In the genomic region with DNA sequence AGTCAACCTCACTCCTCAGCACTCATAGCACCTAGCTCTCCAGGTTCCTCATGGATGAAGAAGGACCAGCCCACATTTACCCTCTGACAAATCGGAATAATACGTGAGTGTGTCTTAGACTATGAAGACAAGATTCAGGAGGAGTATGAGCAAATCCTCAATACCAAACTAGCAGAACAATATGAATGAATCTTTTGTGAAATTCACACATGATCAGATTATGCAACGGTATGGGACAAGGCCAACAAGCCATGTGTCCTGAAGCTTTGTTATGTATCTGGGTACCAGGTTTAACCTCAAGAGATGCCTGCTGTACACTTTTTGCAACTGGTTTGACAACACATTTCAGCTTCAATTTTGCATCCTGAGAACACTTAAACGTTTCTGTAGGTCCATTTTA, we compare ENCODE assay signal across 36 cellular contexts.
"Had no signal": no experiment of that assay in that cellular context is flagged by ENCODE, and none has a peak within 500 bp of the region (broad histone marks: within the 10 kb centered on the region; RNA-seq: fewer than 3 reads in every experiment).

No MANE protein-coding gene starts in this region.

- H3K36me3 ChIP-seq: ascending aorta, brain microvascular endothelial cell, breast epithelium had no signal

- H3K27me3 Mint-ChIP-seq: activated B cell treated with CpG ODN at 0.5 μM for 24 hours; activated CD4-positive, alpha-beta memory T cell treated with anti-CD3 and anti-CD28 coated beads for 36 hours; activated CD4-positive, alpha-beta T cell treated with anti-CD3 and anti-CD28 coated beads, Interleukin-2, amount 10 ng/mL, durations not matched to agents 24 days and 14 days; activated CD8-positive, alpha-beta T cell treated with anti-CD3 and anti-CD28 coated beads for 36 hours; activated naive CD4-positive, alpha-beta T cell treated with anti-CD3 and anti-CD28 coated beads, Interleukin-2, amount 10 ng/mL, durations not matched to agents 7 days and 5 days; activated naive CD4-positive, alpha-beta T cell treated with anti-CD3 and anti-CD28 coated beads, Interleukin-2, amount 50 U/mL, for 24 hours; activated naive CD8-positive, alpha-beta T cell; activated naive CD8-positive, alpha-beta T cell treated with anti-CD3 and anti-CD28 coated beads, Interleukin-2, amount 10 ng/mL, durations not matched to agents 7 days and 5 days; activated naive CD8-positive, alpha-beta T cell treated with anti-CD3 and anti-CD28 coated beads, Interleukin-2, amount 50 U/mL, for 24 hours; activated T-helper 17 cell treated with anti-CD3 and anti-CD28 coated beads, Interleukin-2, amount 50 U/mL, for 72 hours; central memory CD8-positive, alpha-beta T cell had no signal

- H3K36me3 Mint-ChIP-seq: activated CD4-positive, alpha-beta memory T cell treated with anti-CD3 and anti-CD28 coated beads for 36 hours; activated naive CD4-positive, alpha-beta T cell treated with anti-CD3 and anti-CD28 coated beads, Interleukin-2, amount 10 ng/mL, durations not matched to agents 7 days and 5 days; activated naive CD4-positive, alpha-beta T cell treated with anti-CD3 and anti-CD28 coated beads, Interleukin-2, amount 50 U/mL, for 24 hours; activated naive CD8-positive, alpha-beta T cell; activated naive CD8-positive, alpha-beta T cell treated with anti-CD3 and anti-CD28 coated beads, Interleukin-2, amount 10 ng/mL, durations not matched to agents 7 days and 5 days had no signal

- H3K9me3 Mint-ChIP-seq: activated B cell treated with CpG ODN at 0.5 μM for 24 hours; activated CD4-positive, alpha-beta memory T cell treated with anti-CD3 and anti-CD28 coated beads for 36 hours; activated CD4-positive, alpha-beta T cell treated with anti-CD3 and anti-CD28 coated beads, Interleukin-2, amount 10 ng/mL, durations not matched to agents 24 days and 14 days; activated CD8-positive, alpha-beta T cell treated with anti-CD3 and anti-CD28 coated beads for 36 hours; activated naive CD4-positive, alpha-beta T cell treated with anti-CD3 and anti-CD28 coated beads, Interleukin-2, amount 50 U/mL, for 24 hours; activated naive CD8-positive, alpha-beta T cell treated with anti-CD3 and anti-CD28 coated beads, Interleukin-2, amount 50 U/mL, for 24 hours; activated T-cell treated with anti-CD3 and anti-CD28 coated beads, Interleukin-2, amount 50 U/mL, for 4 hours; activated T-helper 1 cell treated with anti-CD3 and anti-CD28 coated beads, Interleukin-12 subunit alpha, Interleukin-12 subunit beta, Interleukin-2, Interleukin-4 antibody, amounts not matched to agents 30 ng/mL and 10 ng/mL and 1 ng/mL, durations not matched to agents 14 hours and 24 hours and 36 hours; activated T-helper 17 cell treated with anti-CD3 and anti-CD28 coated beads, Interleukin-2, amount 50 U/mL, for 72 hours; central memory CD8-positive, alpha-beta T cell; T-helper 1 cell treated with Interleukin-12 subunit alpha and Interleukin-12 subunit beta and Interleukin-4 antibody, amounts not matched to agents 30 μg/mL and 1 μg/mL, for 36 hours; T-helper 2 cell treated with Interferon-gamma antibody and Interleukin-4, amounts not matched to agents 5 μg/mL and 100 μg/mL, for 36 hours had no signal

- H3K4me3 Mint-ChIP-seq: activated B cell treated with CpG ODN at 0.5 μM for 24 hours; activated CD4-positive, alpha-beta memory T cell treated with anti-CD3 and anti-CD28 coated beads for 36 hours; activated CD4-positive, alpha-beta T cell treated with anti-CD3 and anti-CD28 coated beads, Interleukin-2, amount 10 ng/mL, durations not matched to agents 24 days and 14 days; activated CD8-positive, alpha-beta T cell treated with anti-CD3 and anti-CD28 coated beads for 36 hours; activated naive CD4-positive, alpha-beta T cell treated with anti-CD3 and anti-CD28 coated beads, Interleukin-2, amount 10 ng/mL, durations not matched to agents 7 days and 5 days; activated naive CD4-positive, alpha-beta T cell treated with anti-CD3 and anti-CD28 coated beads, Interleukin-2, amount 50 U/mL, for 24 hours; activated naive CD8-positive, alpha-beta T cell; activated naive CD8-positive, alpha-beta T cell treated with anti-CD3 and anti-CD28 coated beads, Interleukin-2, amount 10 ng/mL, durations not matched to agents 7 days and 5 days; activated naive CD8-positive, alpha-beta T cell treated with anti-CD3 and anti-CD28 coated beads, Interleukin-2, amount 50 U/mL, for 24 hours; activated T-cell treated with anti-CD3 and anti-CD28 coated beads, Interleukin-2, amount 50 U/mL, for 4 hours; activated T-cell treated with anti-CD3 and anti-CD28 coated beads, Interleukin-2, amount 50 U/mL, for 72 hours; activated T-helper 1 cell treated with anti-CD3 and anti-CD28 coated beads, Interleukin-12 subunit alpha, Interleukin-12 subunit beta, Interleukin-2, Interleukin-4 antibody, amounts not matched to agents 30 ng/mL and 10 ng/mL and 1 ng/mL, durations not matched to agents 14 hours and 24 hours and 36 hours; activated T-helper 17 cell treated with anti-CD3 and anti-CD28 coated beads, Interleukin-2, amount 50 U/mL, for 72 hours; central memory CD8-positive, alpha-beta T cell; T-helper 1 cell treated with Interleukin-12 subunit alpha and Interleukin-12 subunit beta and Interleukin-4 antibody, amounts not matched to agents 30 μg/mL and 1 μg/mL, for 36 hours; T-helper 2 cell treated with Interferon-gamma antibody and Interleukin-4, amounts not matched to agents 5 μg/mL and 100 μg/mL, for 36 hours had no signal

- H3K27ac Mint-ChIP-seq: activated B cell treated with CpG ODN at 0.5 μM for 24 hours; activated CD4-positive, alpha-beta memory T cell treated with anti-CD3 and anti-CD28 coated beads for 36 hours; activated CD4-positive, alpha-beta T cell treated with anti-CD3 and anti-CD28 coated beads, Interleukin-2, amount 10 ng/mL, durations not matched to agents 24 days and 14 days; activated CD8-positive, alpha-beta T cell treated with anti-CD3 and anti-CD28 coated beads for 36 hours; activated naive CD4-positive, alpha-beta T cell treated with anti-CD3 and anti-CD28 coated beads, Interleukin-2, amount 10 ng/mL, durations not matched to agents 7 days and 5 days; activated naive CD4-positive, alpha-beta T cell treated with anti-CD3 and anti-CD28 coated beads, Interleukin-2, amount 50 U/mL, for 24 hours; activated naive CD8-positive, alpha-beta T cell; activated naive CD8-positive, alpha-beta T cell treated with anti-CD3 and anti-CD28 coated beads, Interleukin-2, amount 10 ng/mL, durations not matched to agents 7 days and 5 days; activated naive CD8-positive, alpha-beta T cell treated with anti-CD3 and anti-CD28 coated beads, Interleukin-2, amount 50 U/mL, for 24 hours; activated T-cell treated with anti-CD3 and anti-CD28 coated beads, Interleukin-2, amount 50 U/mL, for 72 hours; activated T-helper 1 cell treated with anti-CD3 and anti-CD28 coated beads, Interleukin-12 subunit alpha, Interleukin-12 subunit beta, Interleukin-2, Interleukin-4 antibody, amounts not matched to agents 30 ng/mL and 10 ng/mL and 1 ng/mL, durations not matched to agents 14 hours and 24 hours and 36 hours; activated T-helper 17 cell treated with anti-CD3 and anti-CD28 coated beads, Interleukin-2, amount 50 U/mL, for 72 hours; T-helper 1 cell treated with Interleukin-12 subunit alpha and Interleukin-12 subunit beta and Interleukin-4 antibody, amounts not matched to agents 30 μg/mL and 1 μg/mL, for 36 hours; T-helper 2 cell treated with Interferon-gamma antibody and Interleukin-4, amounts not matched to agents 5 μg/mL and 100 μg/mL, for 36 hours had no signal

- DNase-seq: activated B cell treated with CpG ODN at 0.5 μM for 24 hours; activated CD4-positive, alpha-beta memory T cell treated with anti-CD3 and anti-CD28 coated beads for 36 hours; activated CD4-positive, alpha-beta T cell treated with anti-CD3 and anti-CD28 coated beads for 4 hours; activated CD4-positive, alpha-beta T cell treated with anti-CD3 and anti-CD28 coated beads, Interleukin-2, amount 10 ng/mL, durations not matched to agents 24 days and 14 days; activated CD4-positive, alpha-beta T cell treated with anti-CD3 and anti-CD28 coated beads, Interleukin-2, amount 50 U/mL, for 1 hour; activated CD4-positive, alpha-beta T cell treated with anti-CD3 and anti-CD28 coated beads, Interleukin-2, amount 50 U/mL, for 4 hours; activated CD4-positive, CD25-positive, alpha-beta regulatory T cell treated with anti-CD3 and anti-CD28 coated beads, Interleukin-2, amount 50 U/mL, for 72 hours; activated CD8-positive, alpha-beta memory T cell treated with anti-CD3 and anti-CD28 coated beads, Interleukin-2, amount 50 U/mL, for 4 hours; activated CD8-positive, alpha-beta T cell treated with anti-CD3 and anti-CD28 coated beads for 36 hours; activated naive CD4-positive, alpha-beta T cell treated with anti-CD3 and anti-CD28 coated beads, Interleukin-2, amount 10 ng/mL, durations not matched to agents 7 days and 5 days; activated naive CD4-positive, alpha-beta T cell treated with Interleukin-2 at 50 U/mL for 16 hours; activated naive CD8-positive, alpha-beta T cell treated with anti-CD3 and anti-CD28 coated beads, Interleukin-2, amount 10 ng/mL, durations not matched to agents 7 days and 5 days; activated naive CD8-positive, alpha-beta T cell treated with anti-CD3 and anti-CD28 coated beads, Interleukin-2, amount 50 U/mL, for 24 hours; activated T-cell treated with anti-CD3 and anti-CD28 coated beads for 4 hours; activated T-cell treated with anti-CD3 and anti-CD28 coated beads, Interleukin-2, amount 50 U/mL, for 1 hour; activated T-cell treated with anti-CD3 and anti-CD28 coated beads, Interleukin-2, amount 50 U/mL, for 4 hours; activated T-cell treated with anti-CD3 and anti-CD28 coated beads, Interleukin-2, amount 50 U/mL, for 72 hours; amygdala; anterior cingulate cortex; body of pancreas; brain microvascular endothelial cell; cerebellar nuclear complex; T-helper 1 cell; T-helper 2 cell; T-helper 9 cell had no signal

- FAIRE-seq: TTC549 had no signal

- H3K27me3 ChIP-seq: ascending aorta, body of pancreas, brain microvascular endothelial cell had no signal

- H3K9me3 ChIP-seq: ascending aorta, body of pancreas, breast epithelium had no signal

- H3K27ac ChIP-seq: ascending aorta, body of pancreas, brain microvascular endothelial cell, breast epithelium, VCaP had no signal

- H3K4me3 ChIP-seq: ascending aorta, body of pancreas, breast epithelium had no signal

- H3K4me1 ChIP-seq: ascending aorta, body of pancreas, breast epithelium had no signal

- ATAC-seq: activated CD8-positive, alpha-beta T cell treated with anti-CD3 and anti-CD28 coated beads for 36 hours; activated naive CD8-positive, alpha-beta T cell treated with anti-CD3 and anti-CD28 coated beads, Interleukin-2, amount 50 U/mL, for 24 hours; activated T-cell treated with anti-CD3 and anti-CD28 coated beads, Interleukin-2, amount 50 U/mL, for 4 hours; activated T-cell treated with anti-CD3 and anti-CD28 coated beads, Interleukin-2, amount 50 U/mL, for 72 hours; activated T-helper 17 cell treated with anti-CD3 and anti-CD28 coated beads, Interleukin-2, amount 50 U/mL, for 72 hours; body of pancreas had no signal

- H3K4me1 Mint-ChIP-seq: activated B cell treated with CpG ODN at 0.5 μM for 24 hours; activated CD4-positive, alpha-beta T cell treated with anti-CD3 and anti-CD28 coated beads, Interleukin-2, amount 10 ng/mL, durations not matched to agents 24 days and 14 days; activated naive CD4-positive, alpha-beta T cell treated with anti-CD3 and anti-CD28 coated beads, Interleukin-2, amount 10 ng/mL, durations not matched to agents 7 days and 5 days; activated naive CD4-positive, alpha-beta T cell treated with anti-CD3 and anti-CD28 coated beads, Interleukin-2, amount 50 U/mL, for 24 hours; activated naive CD8-positive, alpha-beta T cell treated with anti-CD3 and anti-CD28 coated beads, Interleukin-2, amount 10 ng/mL, durations not matched to agents 7 days and 5 days; activated naive CD8-positive, alpha-beta T cell treated with anti-CD3 and anti-CD28 coated beads, Interleukin-2, amount 50 U/mL, for 24 hours; activated T-helper 17 cell treated with anti-CD3 and anti-CD28 coated beads, Interleukin-2, amount 50 U/mL, for 72 hours; central memory CD8-positive, alpha-beta T cell had no signal
